ENCODE assay signal across 28 cellular contexts in genomic region chr13:46544811-46545210, GRCh38. TPM values are rescaled to one million over a fixed set of nuclear protein-coding genes. Genes with fewer than 3 reads are reported as not detected.
DNase-seq lines count a peak whose midpoint lies in the region; ATAC-seq and TF ChIP-seq lines count a peak whose summit lies in the region.
"Had no signal": no experiment of that assay in that cellular context is flagged by ENCODE, and none has a peak within 500 bp of the region (broad histone marks: within the 10 kb centered on the region; RNA-seq: fewer than 3 reads in every experiment).

No MANE protein-coding gene starts in this region.

- peaks cover 5% of the 10 kb centered on the region for H3K79me1 ChIP-seq in trophoblast cell (ENCODE audit: low read length)

- no peaks in the 10 kb centered on the region for H3K36me3 ChIP-seq in trophoblast cell (ENCODE audit: control insufficient read depth in 1 of 2, insufficient read depth in 2 of 2, low read length in 2 of 2)
- no peaks in the 10 kb centered on the region for H3K36me3 ChIP-seq in gastroesophageal sphincter
- H3K36me3 ChIP-seq: MG63, SJCRH30 had no signal

- no peak overlapping the region for H2AK5ac ChIP-seq in trophoblast cell (ENCODE audit: low read length)

- no peaks in the 10 kb centered on the region for H3K9me3 ChIP-seq in trophoblast cell (ENCODE audit: insufficient read depth, low read depth, low read length)
- no peaks in the 10 kb centered on the region for H3K9me3 ChIP-seq in gastroesophageal sphincter
- H3K9me3 ChIP-seq: Caco-2, MG63, SJCRH30 had no signal

- H3K23ac ChIP-seq in trophoblast cell (ENCODE audit: low read length) = no peak overlapping the region

- DNase-seq in NCI-H526 treated with DMSO at 0.1 percent for 48 hours (lab: John Stamatoyannopoulos, UW) (peak; percentile 14), trophoblast cell (no peak), NCI-H2029 (lab: John Stamatoyannopoulos, UW) (no peak)
- DNase-seq: Caco-2; CD8-positive, alpha-beta T cell; DND-41; GM23248; H9; IMR-90; KG1; MG63; NCI-H1105 treated with DMSO at 0.1 percent for 48 hours; NCI-H146; NCI-H1930; NCI-H2171; NCI-H226; NCI-H510A; NCI-H774; PC-3; SJCRH30; T-helper 17 cell had no signal

- TF ChIP-seq EP300 in gastroesophageal sphincter (IDR thresholded peaks at IDR 0.05) = no peak

- TF ChIP-seq CTCF in gastroesophageal sphincter (IDR thresholded peaks at IDR 0.05) = no peak

- H3K27ac ChIP-seq in trophoblast cell (ENCODE audit: low read depth, low read length) (no peak overlapping the region), gastroesophageal sphincter (no peak overlapping the region)
- H3K27ac ChIP-seq: C4-2B, GM23248, SJCRH30 had no signal

- no peak overlapping the region for H3K14ac ChIP-seq in trophoblast cell (ENCODE audit: low read length)

- H3K27me3 ChIP-seq in trophoblast cell (ENCODE audit: insufficient read depth, low read length) (no peaks in the 10 kb centered on the region), gastroesophageal sphincter (no peaks in the 10 kb centered on the region)
- H3K27me3 ChIP-seq: MG63, SJCRH30 had no signal

- no peak overlapping the region for H3K18ac ChIP-seq in trophoblast cell (ENCODE audit: low read length)

- no peak overlapping the region for H3K4me3 ChIP-seq in trophoblast cell (ENCODE audit: low read depth, low read length)
- H3K4me3 ChIP-seq in gastroesophageal sphincter = no peak overlapping the region
- H3K4me3 ChIP-seq: GM23248, MG63, SJCRH30 had no signal

- TF ChIP-seq POLR2A in gastroesophageal sphincter (IDR thresholded peaks at IDR 0.05) = no peak

- no peak overlapping the region for H2AFZ ChIP-seq in trophoblast cell (ENCODE audit: insufficient read depth, low read length, poor library complexity)
- H2AFZ ChIP-seq: GM23248 had no signal

- H2BK5ac ChIP-seq in trophoblast cell (ENCODE audit: low read depth, low read length, poor library complexity) = no peak overlapping the region

- no peak overlapping the region for H2BK120ac ChIP-seq in trophoblast cell (ENCODE audit: insufficient read depth, low read length, poor library complexity)

- no peak overlapping the region for H3K9ac ChIP-seq in trophoblast cell (ENCODE audit: low read length)
- H3K9ac ChIP-seq: GM23248 had no signal

- H2BK12ac ChIP-seq in trophoblast cell (ENCODE audit: low read length) = peak overlapping the region; percentile 82

- H4K91ac ChIP-seq in trophoblast cell (ENCODE audit: low read depth, low read length) = no peak overlapping the region

- no peak overlapping the region for H3K4ac ChIP-seq in trophoblast cell (ENCODE audit: low read depth, low read length)

- H4K8ac ChIP-seq in trophoblast cell (ENCODE audit: low read depth, low read length) = no peak overlapping the region

- H3K4me1 ChIP-seq in trophoblast cell (ENCODE audit: control insufficient read depth in 1 of 2, insufficient read depth in 2 of 2, low read length in 2 of 2) = peaks cover 8% of the 10 kb centered on the region in 2 experiments
- H3K4me1 ChIP-seq in gastroesophageal sphincter = no peaks in the 10 kb centered on the region
- H3K4me1 ChIP-seq: SJCRH30 had no signal

- H4K12ac ChIP-seq in trophoblast cell (ENCODE audit: low read depth, low read length) = no peak overlapping the region

- no peak overlapping the region for H3K4me2 ChIP-seq in trophoblast cell (ENCODE audit: low read length)

- WGBS in trophoblast cell (ENCODE audit: extremely low coverage, insufficient coverage, insufficient read length) = no CpG with 5 or more reads among the region's 1 CpG
- 100% methylated on average over 1 of the region's 1 CpG for WGBS in gastroesophageal sphincter (ENCODE audit: low coverage in 1 of 2), 2 donors

- H3K79me2 ChIP-seq in trophoblast cell (ENCODE audit: control insufficient read depth, insufficient read depth, low read length, poor library complexity) = no peaks in the 10 kb centered on the region

- ATAC-seq in GM18520 (IDR thresholded peaks at IDR 0.05; ENCODE audit: unreplicated experiment) (peak; percentile 6), GM19395 (IDR thresholded peaks at IDR 0.05; ENCODE audit: unreplicated experiment) (peak; percentile 8), HG02970 (IDR thresholded peaks at IDR 0.05; ENCODE audit: low FRiP score, unreplicated experiment) (no peak), gastroesophageal sphincter (no peak)
- ATAC-seq: CD8-positive, alpha-beta T cell; PC-3; Right ventricle myocardium inferior; SK-N-SH treated with all-trans-retinoic acid at 6 μM for 48 hours; T-helper 17 cell had no signal

RNA-seq across cellular contexts. Expression of gene LRCH1, which starts 8.2 kb away (rescaled TPM):
- polyA plus RNA-seq in trophoblast cell (2013) = 13.9 and 14.1 TPM in 2 replicates
- total RNA-seq in gastroesophageal sphincter = 10 to 100 TPM; 54.3 to 72.2 (median 57.4) TPM

Comparison
In these comparisons a context has a peak if more than half of its experiments do, and no peak if none do; other contexts are left out.
1. ATAC-seq: peak in GM18520 (single experiment) and GM19395 (single experiment); none in HG02970 (single experiment) and gastroesophageal sphincter (single experiment).